In genomic region chr3:17795733-17796132, GRCh38 we compare ENCODE assay signal across 19 cellular contexts.
"Had no signal": no experiment of that assay in that cellular context is flagged by ENCODE, and none has a peak within 500 bp of the region (broad histone marks: within the 10 kb centered on the region; RNA-seq: fewer than 3 reads in every experiment).

No MANE protein-coding gene starts in this region.

- FAIRE-seq: TTC549 had no signal

- H3K9me3 ChIP-seq: psoas muscle, right lobe of liver, upper lobe of right lung had no signal

- ATAC-seq: left colon, psoas muscle, right lobe of liver, upper lobe of right lung had no signal

- DNase-seq: activated B cell treated with CpG ODN at 0.5 μM for 24 hours; activated CD4-positive, alpha-beta T cell treated with anti-CD3 and anti-CD28 coated beads for 48 hours; activated CD8-positive, alpha-beta memory T cell treated with anti-CD3 and anti-CD28 coated beads for 24 hours; activated naive CD8-positive, alpha-beta T cell treated with anti-CD3 and anti-CD28 coated beads for 36 hours; erythroblast; foreskin fibroblast; head of caudate nucleus; immature natural killer cell; left colon; psoas muscle; right lobe of liver; stomach; T-helper 2 cell; upper lobe of right lung had no signal

- H3K27ac Mint-ChIP-seq: activated B cell treated with CpG ODN at 0.5 μM for 24 hours; activated naive CD8-positive, alpha-beta T cell treated with anti-CD3 and anti-CD28 coated beads for 36 hours; dendritic cell treated with granulocyte-macrophage colony-stimulating factor and Interleukin-4, amounts not matched to agents 40 ng/mL and 50 ng/mL, for 4 days; immature natural killer cell had no signal

- H3K4me3 ChIP-seq: lung, psoas muscle, right lobe of liver, stomach, thoracic aorta, upper lobe of right lung had no signal

- H3K27me3 Mint-ChIP-seq: activated B cell treated with CpG ODN at 0.5 μM for 24 hours; activated naive CD8-positive, alpha-beta T cell treated with anti-CD3 and anti-CD28 coated beads for 36 hours; dendritic cell treated with granulocyte-macrophage colony-stimulating factor and Interleukin-4, amounts not matched to agents 40 ng/mL and 50 ng/mL, for 4 days had no signal

- H3K36me3 ChIP-seq: right lobe of liver, stomach, thoracic aorta, upper lobe of right lung had no signal

- H3K27ac ChIP-seq: psoas muscle, right lobe of liver, stomach, thoracic aorta, upper lobe of right lung had no signal

- H3K27me3 ChIP-seq: right lobe of liver, stomach, upper lobe of right lung had no signal

- H3K4me3 Mint-ChIP-seq: activated B cell treated with CpG ODN at 0.5 μM for 24 hours; activated naive CD8-positive, alpha-beta T cell treated with anti-CD3 and anti-CD28 coated beads for 36 hours; dendritic cell treated with granulocyte-macrophage colony-stimulating factor and Interleukin-4, amounts not matched to agents 40 ng/mL and 50 ng/mL, for 4 days; immature natural killer cell; neural crest cell had no signal

- H3K4me1 Mint-ChIP-seq: activated B cell treated with CpG ODN at 0.5 μM for 24 hours; activated naive CD8-positive, alpha-beta T cell treated with anti-CD3 and anti-CD28 coated beads for 36 hours; immature natural killer cell; neural crest cell had no signal

- H3K4me1 ChIP-seq: psoas muscle, right lobe of liver, stomach, upper lobe of right lung had no signal
